In genomic region chr4:32334759-32335158, GRCh38 we compare ENCODE assay signal across 17 cellular contexts.
DNase-seq lines count a peak whose midpoint lies in the region; ATAC-seq and TF ChIP-seq lines count a peak whose summit lies in the region.
"Had no signal": no experiment of that assay in that cellular context is flagged by ENCODE, and none has a peak within 500 bp of the region (broad histone marks: within the 10 kb centered on the region; RNA-seq: fewer than 3 reads in every experiment).

No MANE protein-coding gene starts in this region.

- H3K9me3 ChIP-seq in colonic mucosa (no peaks in the 10 kb centered on the region), mucosa of descending colon (no peaks in the 10 kb centered on the region)
- H3K9me3 ChIP-seq: A549; BLaER1 treated with 17β-estradiol and CSF1 and Interleukin-3, amounts not matched to agents 10 nM and 100 nM; Caco-2 had no signal

- no peak for TF ChIP-seq CTCF in colonic mucosa (IDR thresholded peaks at IDR 0.05)
- no peak for TF ChIP-seq CTCF in mucosa of descending colon (IDR thresholded peaks at IDR 0.05)

- H3K27ac ChIP-seq in colonic mucosa, result peak overlapping the region; percentile 9
- H3K27ac ChIP-seq: 22Rv1; A549; BLaER1 treated with 17β-estradiol and CSF1 and Interleukin-3, amounts not matched to agents 10 nM and 100 nM; C4-2B had no signal

- H3K4me3 ChIP-seq in colonic mucosa (no peak overlapping the region), mucosa of descending colon (no peak overlapping the region)
- H3K4me3 ChIP-seq: A549; BLaER1 treated with 17β-estradiol and CSF1 and Interleukin-3, amounts not matched to agents 10 nM and 100 nM had no signal

- peak; percentile 21 for DNase-seq in SK-MEL-5 (ENCODE audit: low read depth, low spot score)
- no peak for DNase-seq in colonic mucosa
- DNase-seq in mucosa of descending colon, result no peak
- DNase-seq in NCI-H146 treated with DMSO at 0.1 percent for 48 hours (lab: John Stamatoyannopoulos, UW; ENCODE audit: unreplicated experiment), result no peak
- DNase-seq in activated CD4-positive, alpha-beta T cell treated with anti-CD3 and anti-CD28 coated beads, Interleukin-2, amount 50 U/mL, for 1 hour, result no peak
- DNase-seq in erythroblast (lab: John Stamatoyannopoulos, UW), result no peak
- DNase-seq: AML-193; Caco-2; Calu3; CD4-positive, alpha-beta T cell; CD8-positive, alpha-beta T cell; DMS79 treated with DMSO at 0.1 percent for 48 hours; GF-D8 had no signal

- H3K9ac ChIP-seq in colonic mucosa (ENCODE audit: low read depth in 2 of 2, low read length in 2 of 2), result no peak overlapping the region
- H3K9ac ChIP-seq: BLaER1 treated with 17β-estradiol and CSF1 and Interleukin-3, amounts not matched to agents 10 nM and 100 nM had no signal

- H3K4me1 ChIP-seq in colonic mucosa (no peaks in the 10 kb centered on the region), mucosa of descending colon (ENCODE audit: low read depth) (peaks cover 10% of the 10 kb centered on the region)
- H3K4me1 ChIP-seq: A549; BLaER1 treated with 17β-estradiol and CSF1 and Interleukin-3, amounts not matched to agents 10 nM and 100 nM; Caco-2 had no signal

- intact Hi-C loops in colonic mucosa (cut with DNase I) (no loop called here), mucosa of descending colon (cut with DNase I, micrococcal nuclease) (no loop called here)

- in situ Hi-C loops in SK-MEL-5 (cut with HindIII; ENCODE audit: low pct_unique_long_range_greater_than_20kb, low sequenced_read_pairs), result no loop called here

- TF ChIP-seq POLR2A in erythroblast (IDR thresholded peaks at IDR 0.05; ENCODE audit: low read length), result no peak

- ATAC-seq in mucosa of descending colon, result peak; percentile 75
- ATAC-seq: A549; CD8-positive, alpha-beta T cell had no signal

- H3K36me3 ChIP-seq in colonic mucosa (no peaks in the 10 kb centered on the region), mucosa of descending colon (ENCODE audit: low read depth) (no peaks in the 10 kb centered on the region)
- H3K36me3 ChIP-seq: BLaER1 treated with 17β-estradiol and CSF1 and Interleukin-3, amounts not matched to agents 10 nM and 100 nM had no signal

- no peaks in the 10 kb centered on the region for H3K27me3 ChIP-seq in colonic mucosa
- H3K27me3 ChIP-seq: BLaER1 treated with 17β-estradiol and CSF1 and Interleukin-3, amounts not matched to agents 10 nM and 100 nM had no signal
